In genomic region chr17:77301694-77302087, GRCh38 we compare ENCODE assay signal across 23 cellular contexts.
"Had no signal": no experiment of that assay in that cellular context is flagged by ENCODE, and none has a peak within 500 bp of the region (broad histone marks: within the 10 kb centered on the region; RNA-seq: fewer than 3 reads in every experiment).

No MANE protein-coding gene starts in this region.

- H3K27ac Mint-ChIP-seq: activated B cell treated with CpG ODN at 0.5 μM for 24 hours; activated CD4-positive, alpha-beta T cell treated with anti-CD3 and anti-CD28 coated beads for 36 hours; activated naive CD8-positive, alpha-beta T cell treated with anti-CD3 and anti-CD28 coated beads for 36 hours; activated T-helper 2 cell treated with anti-CD3 and anti-CD28 coated beads, Interferon-gamma antibody, Interleukin-2, Interleukin-4, amounts not matched to agents 10 μg/mL and 5 μg/mL and 100 μg/mL, durations not matched to agents 14 hours and 24 hours and 36 hours; natural killer cell treated with Interleukin-12 subunit alpha and Interleukin-12 subunit beta and Interleukin-15 and Interleukin-18, amount 100 ng/mL, for 72 hours; stimulated activated naive B cell treated with anti-CD40 and anti-IgM and Interleukin-4, amounts not matched to agents 10 μg/mL and 1 μg/mL and 100 μg/mL, for 72 hours; T-helper 1 cell treated with Interleukin-12 subunit alpha and Interleukin-12 subunit beta and Interleukin-4 antibody, amounts not matched to agents 30 μg/mL and 1 μg/mL, for 36 hours had no signal

- H2AFZ ChIP-seq: parathyroid adenoma had no signal

- H3K9me3 Mint-ChIP-seq: activated B cell treated with CpG ODN at 0.5 μM for 24 hours; activated naive CD8-positive, alpha-beta T cell treated with anti-CD3 and anti-CD28 coated beads for 36 hours; activated T-cell treated with anti-CD3 and anti-CD28 coated beads, Interleukin-2, amount 50 U/mL, for 4 hours; activated T-helper 2 cell treated with anti-CD3 and anti-CD28 coated beads, Interferon-gamma antibody, Interleukin-2, Interleukin-4, amounts not matched to agents 10 μg/mL and 5 μg/mL and 100 μg/mL, durations not matched to agents 14 hours and 24 hours and 36 hours; natural killer cell treated with Interleukin-12 subunit alpha and Interleukin-12 subunit beta and Interleukin-15 and Interleukin-18, amount 100 ng/mL, for 72 hours; T-helper 1 cell treated with Interleukin-12 subunit alpha and Interleukin-12 subunit beta and Interleukin-4 antibody, amounts not matched to agents 30 μg/mL and 1 μg/mL, for 36 hours had no signal

- H3K36me3 Mint-ChIP-seq: activated naive CD8-positive, alpha-beta T cell treated with anti-CD3 and anti-CD28 coated beads for 36 hours; natural killer cell treated with Interleukin-12 subunit alpha and Interleukin-12 subunit beta and Interleukin-15 and Interleukin-18, amount 100 ng/mL, for 72 hours had no signal

- H3K27me3 Mint-ChIP-seq: activated CD4-positive, alpha-beta T cell treated with anti-CD3 and anti-CD28 coated beads for 36 hours; activated naive CD8-positive, alpha-beta T cell treated with anti-CD3 and anti-CD28 coated beads for 36 hours; natural killer cell treated with Interleukin-12 subunit alpha and Interleukin-12 subunit beta and Interleukin-15 and Interleukin-18, amount 100 ng/mL, for 72 hours; stimulated activated naive B cell treated with anti-CD40 and anti-IgM and Interleukin-4, amounts not matched to agents 10 μg/mL and 1 μg/mL and 100 μg/mL, for 72 hours had no signal

- H3K4me3 Mint-ChIP-seq: activated B cell treated with CpG ODN at 0.5 μM for 24 hours; activated CD4-positive, alpha-beta T cell treated with anti-CD3 and anti-CD28 coated beads for 36 hours; activated naive CD8-positive, alpha-beta T cell treated with anti-CD3 and anti-CD28 coated beads for 36 hours; activated T-cell treated with anti-CD3 and anti-CD28 coated beads, Interleukin-2, amount 50 U/mL, for 4 hours; natural killer cell treated with Interleukin-12 subunit alpha and Interleukin-12 subunit beta and Interleukin-15 and Interleukin-18, amount 100 ng/mL, for 72 hours; stimulated activated naive B cell treated with anti-CD40 and anti-IgM and Interleukin-4, amounts not matched to agents 10 μg/mL and 1 μg/mL and 100 μg/mL, for 72 hours; T-helper 1 cell treated with Interleukin-12 subunit alpha and Interleukin-12 subunit beta and Interleukin-4 antibody, amounts not matched to agents 30 μg/mL and 1 μg/mL, for 36 hours had no signal

- H3K36me3 ChIP-seq: left ventricle myocardium inferior, thoracic aorta had no signal

- ATAC-seq: activated CD4-positive, alpha-beta T cell treated with anti-CD3 and anti-CD28 coated beads for 36 hours; activated T-cell treated with anti-CD3 and anti-CD28 coated beads, Interleukin-2, amount 50 U/mL, for 4 hours; foreskin keratinocyte; natural killer cell treated with Interleukin-12 subunit alpha and Interleukin-12 subunit beta and Interleukin-15 and Interleukin-18, amount 100 ng/mL, for 72 hours; sciatic nerve; stimulated activated naive B cell treated with anti-CD40 and anti-IgM and Interleukin-4, amounts not matched to agents 10 μg/mL and 1 μg/mL and 100 μg/mL, for 72 hours had no signal

- H3K27ac ChIP-seq: foreskin keratinocyte, left ventricle myocardium inferior, parathyroid adenoma, thoracic aorta had no signal

- H3K4me1 ChIP-seq: left ventricle myocardium inferior had no signal

- DNase-seq: activated B cell treated with CpG ODN at 0.5 μM for 24 hours; activated CD4-positive, alpha-beta T cell treated with anti-CD3 and anti-CD28 coated beads for 36 hours; activated CD4-positive, alpha-beta T cell treated with anti-CD3 and anti-CD28 coated beads, Interleukin-2, amount 50 U/mL, for 4 hours; activated CD8-positive, alpha-beta memory T cell treated with anti-CD3 and anti-CD28 coated beads, Interleukin-2, amount 50 U/mL, for 48 hours; activated naive CD4-positive, alpha-beta T cell treated with Interleukin-2 at 50 U/mL for 16 hours; activated naive CD8-positive, alpha-beta T cell treated with anti-CD3 and anti-CD28 coated beads for 36 hours; activated T-cell treated with anti-CD3 and anti-CD28 coated beads, Interleukin-2, amount 50 U/mL, for 4 hours; central memory CD4-positive, alpha-beta T cell; effector memory CD4-positive, alpha-beta T cell; foreskin keratinocyte; kidney glomerular epithelial cell; left ventricle myocardium inferior; midbrain; small intestine; stimulated activated CD4-positive, alpha-beta T cell treated with anti-CD3 and anti-CD28 coated beads, Interleukin-2, amount 100 ng/mL, for 24 hours; stimulated activated naive B cell treated with anti-CD40 and anti-IgM and Interleukin-4, amounts not matched to agents 10 μg/mL and 1 μg/mL and 100 μg/mL, for 72 hours; T1000 had no signal

- H3K9ac ChIP-seq: parathyroid adenoma had no signal

- H3K27me3 ChIP-seq: foreskin keratinocyte had no signal

- H3K4me3 ChIP-seq: left ventricle myocardium inferior, thoracic aorta had no signal
